In genomic region chr2:218397502-218398436, GRCh38 we compare ENCODE assay signal across 8 cellular contexts. TPM values are rescaled to one million over a fixed set of nuclear protein-coding genes. Genes with fewer than 3 reads are reported as not detected.
A peak's percentile ranks its signal among the peaks of the same experiment; 100 is the strongest.
DNase-seq lines count a peak whose midpoint lies in the region; ATAC-seq and TF ChIP-seq lines count a peak whose summit lies in the region.

No MANE protein-coding gene starts in this region.

- H3K27me3 ChIP-seq in CD8-positive, alpha-beta T cell (ENCODE audit: insufficient read depth, low read length), result no peaks in the 10 kb centered on the region
- no peaks in the 10 kb centered on the region for H3K27me3 ChIP-seq in MG63
- no peaks in the 10 kb centered on the region for H3K27me3 ChIP-seq in layer of hippocampus (ENCODE audit: control insufficient read depth, insufficient read depth, low read length)

- intact Hi-C loops in CD8-positive, alpha-beta T cell (cut with DNase I, micrococcal nuclease), result loop anchor here (2.0 to 10.0 kb wide), 10 partner anchors 40 to 880 kb away; partner anchors contain the start of genes CNOT9 (in 2 of the 2), USP37 (in 2 of the 2), WNT10A (in 2 of the 2) and CATIP (in 1 of the 2)

- POLR2A ChIA-PET in CD8-positive, alpha-beta T cell (lab: Charles Lee), result interaction anchor here (0.6 to 3.1 kb wide), 8 partner anchors 8 to 802 kb away, joined by 3 to 46 read pairs (median 16); partner anchors contain the start of genes AAMP and PNKD

- peak overlapping the region; percentile 99 for H3K4me3 ChIP-seq in CD8-positive, alpha-beta T cell (ENCODE audit: low read depth, low read length)
- peak overlapping the region; percentile 97 for H3K4me3 ChIP-seq in MG63

- peaks cover 13% of the 10 kb centered on the region for H3K36me3 Mint-ChIP-seq in CD8-positive, alpha-beta T cell
- H3K36me3 Mint-ChIP-seq in T-helper 2 cell treated with Interferon-gamma antibody and Interleukin-4, amounts not matched to agents 5 μg/mL and 100 μg/mL, for 36 hours (ENCODE audit: low read depth), result peaks cover 15% of the 10 kb centered on the region
- H3K36me3 Mint-ChIP-seq in chondrocyte (ENCODE audit: low read depth), result peaks cover 1% of the 10 kb centered on the region
- peaks cover 13% of the 10 kb centered on the region for H3K36me3 Mint-ChIP-seq in stimulated activated memory B cell treated with anti-CD40 and anti-IgM and Interleukin-4, amounts not matched to agents 10 μg/mL and 1 μg/mL and 100 μg/mL, for 72 hours

- H3K4me1 Mint-ChIP-seq in CD8-positive, alpha-beta T cell (ENCODE audit: low read depth), result peaks cover 51% of the 10 kb centered on the region
- H3K4me1 Mint-ChIP-seq in T-helper 2 cell treated with Interferon-gamma antibody and Interleukin-4, amounts not matched to agents 5 μg/mL and 100 μg/mL, for 36 hours (ENCODE audit: low read depth), result peaks cover 37% of the 10 kb centered on the region
- H3K4me1 Mint-ChIP-seq in chondrocyte (ENCODE audit: low read depth), result peaks cover 32% of the 10 kb centered on the region
- H3K4me1 Mint-ChIP-seq in stimulated activated memory B cell treated with anti-CD40 and anti-IgM and Interleukin-4, amounts not matched to agents 10 μg/mL and 1 μg/mL and 100 μg/mL, for 72 hours, result peaks cover 66% of the 10 kb centered on the region

- H3K4me1 ChIP-seq in CD8-positive, alpha-beta T cell (ENCODE audit: insufficient read depth, low read length), result peaks cover 55% of the 10 kb centered on the region

- no peak for TF ChIP-seq CTCF in CD8-positive, alpha-beta T cell (IDR thresholded peaks at IDR 0.05)
- TF ChIP-seq CTCF in chondrocyte (IDR thresholded peaks at IDR 0.05), result no peak

- H3K27me3 Mint-ChIP-seq in CD8-positive, alpha-beta T cell (ENCODE audit: low read depth), result no peaks in the 10 kb centered on the region
- H3K27me3 Mint-ChIP-seq in T-helper 2 cell treated with Interferon-gamma antibody and Interleukin-4, amounts not matched to agents 5 μg/mL and 100 μg/mL, for 36 hours (ENCODE audit: low read depth), result no peaks in the 10 kb centered on the region
- no peaks in the 10 kb centered on the region for H3K27me3 Mint-ChIP-seq in chondrocyte (ENCODE audit: low read depth)
- peaks cover 9% of the 10 kb centered on the region for H3K27me3 Mint-ChIP-seq in stimulated activated memory B cell treated with anti-CD40 and anti-IgM and Interleukin-4, amounts not matched to agents 10 μg/mL and 1 μg/mL and 100 μg/mL, for 72 hours

- H3K9me3 ChIP-seq in CD8-positive, alpha-beta T cell (ENCODE audit: low read length), result no peaks in the 10 kb centered on the region
- H3K9me3 ChIP-seq in MG63, result no peaks in the 10 kb centered on the region

- peak overlapping the region; percentile 95 for H3K4me3 Mint-ChIP-seq in CD8-positive, alpha-beta T cell
- H3K4me3 Mint-ChIP-seq in T-helper 2 cell treated with Interferon-gamma antibody and Interleukin-4, amounts not matched to agents 5 μg/mL and 100 μg/mL, for 36 hours, result peak overlapping the region; percentile 92
- peak overlapping the region; percentile 89 for H3K4me3 Mint-ChIP-seq in chondrocyte (ENCODE audit: unreplicated experiment)
- peak overlapping the region; percentile 97 for H3K4me3 Mint-ChIP-seq in stimulated activated memory B cell treated with anti-CD40 and anti-IgM and Interleukin-4, amounts not matched to agents 10 μg/mL and 1 μg/mL and 100 μg/mL, for 72 hours

- H3K27ac ChIP-seq in CD8-positive, alpha-beta T cell (ENCODE audit: low read depth, low read length), result peak overlapping the region; percentile 98
- H3K27ac ChIP-seq in layer of hippocampus (ENCODE audit: low read depth, low read length), result peak overlapping the region; percentile 99

- peak overlapping the region; percentile 98 for H3K27ac Mint-ChIP-seq in CD8-positive, alpha-beta T cell
- H3K27ac Mint-ChIP-seq in T-helper 2 cell treated with Interferon-gamma antibody and Interleukin-4, amounts not matched to agents 5 μg/mL and 100 μg/mL, for 36 hours, result peak overlapping the region; percentile 100
- H3K27ac Mint-ChIP-seq in chondrocyte (ENCODE audit: unreplicated experiment), result peak overlapping the region; percentile 98
- peak overlapping the region; percentile 98 for H3K27ac Mint-ChIP-seq in stimulated activated memory B cell treated with anti-CD40 and anti-IgM and Interleukin-4, amounts not matched to agents 10 μg/mL and 1 μg/mL and 100 μg/mL, for 72 hours

- CTCF ChIA-PET in CD8-positive, alpha-beta T cell (lab: Charles Lee), result interaction anchor here (1.0 to 3.9 kb wide), 5 partner anchors 9 to 103 kb away, joined by 3 to 31 read pairs (median 5); no protein-coding TSS in a partner anchor

- H3K9me3 Mint-ChIP-seq in CD8-positive, alpha-beta T cell, result no peaks in the 10 kb centered on the region
- no peaks in the 10 kb centered on the region for H3K9me3 Mint-ChIP-seq in T-helper 2 cell treated with Interferon-gamma antibody and Interleukin-4, amounts not matched to agents 5 μg/mL and 100 μg/mL, for 36 hours
- H3K9me3 Mint-ChIP-seq in chondrocyte (ENCODE audit: low read depth), result no peaks in the 10 kb centered on the region
- no peaks in the 10 kb centered on the region for H3K9me3 Mint-ChIP-seq in stimulated activated memory B cell treated with anti-CD40 and anti-IgM and Interleukin-4, amounts not matched to agents 10 μg/mL and 1 μg/mL and 100 μg/mL, for 72 hours

- ATAC-seq in CD8-positive, alpha-beta T cell, result no peak
- ATAC-seq in stimulated activated memory B cell treated with anti-CD40 and anti-IgM and Interleukin-4, amounts not matched to agents 10 μg/mL and 1 μg/mL and 100 μg/mL, for 72 hours, result no peak
- no peak for ATAC-seq in GM21447 (IDR thresholded peaks at IDR 0.05; ENCODE audit: unreplicated experiment)

- peak in 6 of 7 experiments; percentile 48 to 77 (median 58) for DNase-seq in CD8-positive, alpha-beta T cell
- DNase-seq in GM19238 (ENCODE audit: insufficient read length, low spot score), result peak; percentile 56
- peak; percentile 89 for DNase-seq in MG63
- peak; percentile 76 for DNase-seq in T-helper 2 cell treated with Interferon-gamma antibody and Interleukin-4, amounts not matched to agents 5 μg/mL and 100 μg/mL, for 36 hours (ENCODE audit: low spot score)
- DNase-seq in chondrocyte (ENCODE audit: low spot score), result no peak

- no peaks in the 10 kb centered on the region for H3K36me3 ChIP-seq in CD8-positive, alpha-beta T cell (ENCODE audit: insufficient read depth, low read length)
- H3K36me3 ChIP-seq in MG63, result peaks cover 18% of the 10 kb centered on the region

RNA-seq across cellular contexts. Expression of gene CTDSP1, which starts 1.9 kb away (rescaled TPM):
- 10 to 100 TPM; 55.5 to 61.0 TPM for total RNA-seq in CD8-positive, alpha-beta T cell
- total RNA-seq in MG63 (2014; rRNA removed; shearing (Covaris generic); ENCODE audit: low replicate concordance), result 82.9 and 84.6 TPM in 2 replicates
- total RNA-seq in chondrocyte, result 85.0 to 97.8 TPM (median 95.3 TPM) in 3 replicates

RNA-seq across cellular contexts. Expression of gene SLC11A1, which starts 15.7 kb away (rescaled TPM):
- under 1 TPM; 0.72 to 0.92 TPM for total RNA-seq in CD8-positive, alpha-beta T cell
- 0.03 TPM in 1 of 2 replicates, not detected in the other for total RNA-seq in MG63 (2014; rRNA removed; shearing (Covaris generic); ENCODE audit: low replicate concordance)
- 0.08 to 0.15 TPM (median 0.10 TPM) in 3 replicates for total RNA-seq in chondrocyte

RNA-seq across cellular contexts. Expression of gene VIL1, which starts 21.2 kb away (rescaled TPM):
- total RNA-seq in CD8-positive, alpha-beta T cell, result under 1 TPM; 0.19 to 0.65 TPM
- total RNA-seq in MG63 (2014; rRNA removed; shearing (Covaris generic); ENCODE audit: low replicate concordance), result not detected in 2 replicates
- not detected in 3 replicates for total RNA-seq in chondrocyte

RNA-seq across cellular contexts. Expression of gene CATIP, which starts 41.1 kb away (rescaled TPM):
- total RNA-seq in CD8-positive, alpha-beta T cell, result not detected
- not detected in 2 replicates for total RNA-seq in MG63 (2014; rRNA removed; shearing (Covaris generic); ENCODE audit: low replicate concordance)
- total RNA-seq in chondrocyte, result not detected in 3 replicates
